9 cellular contexts compared by ENCODE assay signal in genomic region chr16:84952335-84953050, GRCh38.
A peak's percentile ranks its signal among the peaks of the same experiment; 100 is the strongest.
DNase-seq lines count a peak whose midpoint lies in the region; TF ChIP-seq lines count a peak whose summit lies in the region.
"Had no signal": no experiment of that assay in that cellular context is flagged by ENCODE, and none has a peak within 500 bp of the region (broad histone marks: within the 10 kb centered on the region; RNA-seq: fewer than 3 reads in every experiment).

No MANE protein-coding gene starts in this region.

- DNase-seq in NCI-H2081 (lab: John Stamatoyannopoulos, UW) (peak; percentile 53 to 63), NCI-H2081 treated with DMSO at 0.1 percent for 48 hours (lab: John Stamatoyannopoulos, UW) (no peak), Kasumi-1 (lab: John Stamatoyannopoulos, UW) (peak; percentile 68 to 79), RKO (ENCODE audit: low spot score) (peak; percentile 78), foreskin fibroblast (peak; percentile 64 to 92), non-pigmented ciliary epithelial cell (ENCODE audit: low read depth) (peak; percentile 38), stromal cell of bone marrow (ENCODE audit: low read depth) (peak; percentile 59)
- peak; percentile 35 to 47 for DNase-seq in activated T-helper 1 cell treated with anti-CD3 and anti-CD28 coated beads, Interleukin-2, amount 50 U/mL, for 16 hours (ENCODE audit: low read depth in 1 of 2, low spot score in 1 of 2)

- TF ChIP-seq CTCF in foreskin fibroblast (IDR thresholded peaks at IDR 0.05; ENCODE audit: low read depth, low read length): peak; percentile 76

- H3K4me3 ChIP-seq in foreskin fibroblast (ENCODE audit: low read depth in 1 of 2, low read length in 2 of 2): no peak overlapping the region
- H3K4me3 ChIP-seq: BLaER1 had no signal
